ENCODE assay signal across 18 cellular contexts in genomic region chr1:19885821-19886220, GRCh38. TPM values are rescaled to one million over a fixed set of nuclear protein-coding genes. Genes with fewer than 3 reads are reported as not detected.
A peak's percentile ranks its signal among the peaks of the same experiment; 100 is the strongest.
DNase-seq lines count a peak whose midpoint lies in the region; ATAC-seq and TF ChIP-seq lines count a peak whose summit lies in the region.
"Had no signal": no experiment of that assay in that cellular context is flagged by ENCODE, and none has a peak within 500 bp of the region (broad histone marks: within the 10 kb centered on the region; RNA-seq: fewer than 3 reads in every experiment).

No MANE protein-coding gene starts in this region.

- 0 out of 2 replicates have a peak, but pooled peaks cover 6% of the 10 kb centered on the region for H3K36me3 ChIP-seq in GM23248 (ENCODE audit: low read depth)
- peaks cover 8% of the 10 kb centered on the region for H3K36me3 ChIP-seq in PC-3 (ENCODE audit: low read depth, low read length)
- H3K36me3 ChIP-seq in mesodermal cell (ENCODE audit: control insufficient read depth, insufficient read depth, low read length), result peaks cover 59% of the 10 kb centered on the region

- H3K27me3 ChIP-seq in GM23248 (replicated peaks; ENCODE audit: insufficient read depth) (no peaks in the 10 kb centered on the region), PC-3 (ENCODE audit: low read length) (no peaks in the 10 kb centered on the region)
- H3K27me3 ChIP-seq: BLaER1 treated with 17β-estradiol and CSF1 and Interleukin-3, amounts not matched to agents 10 nM and 100 nM; SJSA1 had no signal

- no peak overlapping the region for H3K4me3 ChIP-seq in GM23248
- H3K4me3 ChIP-seq in PC-3 (ENCODE audit: low read length), result no peak overlapping the region
- no peak overlapping the region for H3K4me3 ChIP-seq in epithelial cell of esophagus (ENCODE audit: low read length)
- peak overlapping the region; percentile 85 for H3K4me3 ChIP-seq in mesodermal cell (ENCODE audit: extremely low read depth, insufficient read depth, low read length, poor library complexity, severe bottlenecking)
- H3K4me3 ChIP-seq: BLaER1 treated with 17β-estradiol and CSF1 and Interleukin-3, amounts not matched to agents 10 nM and 100 nM; HAP-1; PC-9; SJSA1 had no signal

- H3K4me1 ChIP-seq in GM23248 (ENCODE audit: insufficient read depth) (peaks cover 34% of the 10 kb centered on the region), PC-3 (ENCODE audit: insufficient read depth, low read length) (peaks cover 36% of the 10 kb centered on the region), mesodermal cell (ENCODE audit: control insufficient read depth, insufficient read depth, low read length, poor library complexity, severe bottlenecking) (peaks cover 25% of the 10 kb centered on the region)

- 78 to 88% methylated on average over 2 of the region's 2 CpGs for WGBS in GM23248 (ENCODE audit: low coverage in 1 of 2, low lambda C conversion rate in 2 of 2, missing lambda C conversion rate in 2 of 2), 2 experiments
- 100% methylated on average over 1 of the region's 2 CpGs; no CpG with 5 or more reads in 1 of the 2 experiments for WGBS in mesodermal cell (ENCODE audit: insufficient coverage in 2 of 2), 2 experiments

- H3K9me2 ChIP-seq in GM23248 (ENCODE audit: insufficient read depth) (no peaks in the 10 kb centered on the region), PC-3 (replicated peaks; ENCODE audit: low read length) (no peaks in the 10 kb centered on the region)

- intact Hi-C loops in PC-3 (cut with micrococcal nuclease), result no loop called here

- BruUV-seq in PC-3 (replicated peaks; lab: Mats Ljungman, UMichigan), result no TSS peak

- peaks cover 82% of the 10 kb centered on the region for H3K79me2 ChIP-seq in GM23248 (ENCODE audit: insufficient read depth)
- H3K79me2 ChIP-seq in PC-3 (ENCODE audit: low read length), result peaks cover 86% of the 10 kb centered on the region

- H4K20me1 ChIP-seq in GM23248 (ENCODE audit: insufficient read depth), result peaks cover 9% of the 10 kb centered on the region
- peaks cover 67% of the 10 kb centered on the region for H4K20me1 ChIP-seq in PC-3 (ENCODE audit: low read length)

- no peak overlapping the region for H3K4me2 ChIP-seq in GM23248 (ENCODE audit: unreplicated experiment)
- peak overlapping the region; percentile 95; the same call in 1 of the 2 replicates for H3K4me2 ChIP-seq in PC-3 (ENCODE audit: low read length)
- H3K4me2 ChIP-seq: PC-9 had no signal

- TF ChIP-seq CTCF in PC-3 (conservative IDR thresholded peaks at IDR 0.05; ENCODE audit: low read depth, low read length) (no peak), epithelial cell of esophagus (IDR thresholded peaks at IDR 0.05; ENCODE audit: insufficient read depth, low read depth, low read length, missing control alignments) (no peak)

- H3K9me3 ChIP-seq in GM23248 (ENCODE audit: low read depth), result no peaks in the 10 kb centered on the region
- H3K9me3 ChIP-seq in PC-3 (ENCODE audit: low read length), result no peaks in the 10 kb centered on the region
- H3K9me3 ChIP-seq in mesodermal cell (ENCODE audit: control insufficient read depth, low read length), result no peaks in the 10 kb centered on the region
- H3K9me3 ChIP-seq: HAP-1, SJSA1 had no signal

- no peak for ATAC-seq in PC-3
- ATAC-seq: CD8-positive, alpha-beta T cell had no signal

- in situ Hi-C loops in GM23248 (cut with MboI), result no loop called here

- DNase-seq in GM23248, result peak; percentile 56
- DNase-seq in PC-3, result peak; percentile 37
- DNase-seq in epithelial cell of esophagus (ENCODE audit: low read depth), result peak; percentile 66
- DNase-seq in middle frontal gyrus (ENCODE audit: extremely low spot score, low spot score), result no peak
- no peak for DNase-seq in NCI-H2196 (lab: John Stamatoyannopoulos, UW; ENCODE audit: unreplicated experiment)
- DNase-seq in NCI-H1105 treated with DMSO at 0.1 percent for 48 hours (lab: John Stamatoyannopoulos, UW), result no peak
- DNase-seq: Calu3; CD8-positive, alpha-beta T cell; NCI-H1105; NCI-H1694; NCI-H524; PC-9 had no signal

- H3F3A ChIP-seq in GM23248 (ENCODE audit: insufficient read depth) (peaks cover 17% of the 10 kb centered on the region), PC-3 (ENCODE audit: low read length, unreplicated experiment) (no peaks in the 10 kb centered on the region)

- no peak overlapping the region for H3K9ac ChIP-seq in GM23248
- no peak overlapping the region for H3K9ac ChIP-seq in PC-3 (ENCODE audit: low read length)
- H3K9ac ChIP-seq: BLaER1 treated with 17β-estradiol and CSF1 and Interleukin-3, amounts not matched to agents 10 nM and 100 nM had no signal

- no peak overlapping the region for H3K27ac ChIP-seq in GM23248
- H3K27ac ChIP-seq in PC-3 (ENCODE audit: low read length), result no peak overlapping the region
- H3K27ac ChIP-seq in mesodermal cell (ENCODE audit: low read depth, low read length, severe bottlenecking), result no peak overlapping the region
- H3K27ac ChIP-seq: BLaER1 treated with 17β-estradiol and CSF1 and Interleukin-3, amounts not matched to agents 10 nM and 100 nM; PC-9; SJSA1 had no signal

- no peak overlapping the region for H2AFZ ChIP-seq in GM23248
- H2AFZ ChIP-seq in PC-3 (ENCODE audit: low read length), result no peak overlapping the region
- H2AFZ ChIP-seq: PC-9 had no signal

- CTCF ChIA-PET in PC-3 (lab: Charles Lee), result no interaction called here

- POLR2A ChIA-PET in PC-3 (lab: Charles Lee; ENCODE audit: unreplicated experiment), result no interaction called here

RNA-seq across cellular contexts. Expression of gene OTUD3, which starts 3.6 kb away (rescaled TPM):
- 3.2 and 4.8 TPM in 2 replicates for total RNA-seq in GM23248 (2014; rRNA removed; shearing (Covaris generic))
- polyA plus RNA-seq in GM23248 (2016; fragmentation: Nextera tagmentation; extraction: Ambion mirVana), result 1.7 and 1.8 TPM in 2 replicates
- 9.7 and 9.9 TPM in 2 replicates for total RNA-seq in PC-3 (2014; rRNA removed)
- 14.4 TPM for polyA plus RNA-seq in mesodermal cell (2013, experiment 1 of 2)
- 15.2 TPM for polyA plus RNA-seq in mesodermal cell (2013, experiment 2 of 2)

RNA-seq across cellular contexts. Expression of gene PLA2G2E, which starts 37.6 kb away (rescaled TPM):
- total RNA-seq in GM23248 (2014; rRNA removed; shearing (Covaris generic)), result not detected in 2 replicates
- polyA plus RNA-seq in GM23248 (2016; fragmentation: Nextera tagmentation; extraction: Ambion mirVana), result not detected in 2 replicates
- total RNA-seq in PC-3 (2014; rRNA removed), result not detected in 2 replicates
- polyA plus RNA-seq in mesodermal cell (2013, experiment 1 of 2), result not detected
- polyA plus RNA-seq in mesodermal cell (2013, experiment 2 of 2), result not detected
- total RNA-seq: A673; Calu3; CD8-positive, alpha-beta T cell; LHCN-M2; PC-9; SJSA1 had no signal

Comparison
In these comparisons a context has a peak if more than half of its experiments do, and no peak if none do; other contexts are left out.
1. DNase-seq: peak in GM23248 (single experiment), PC-3 (single experiment) and epithelial cell of esophagus (single experiment); none in middle frontal gyrus (single experiment), NCI-H2196 (single experiment) and NCI-H1105 treated with DMSO at 0.1 percent for 48 hours (single experiment).